ENCODE assay signal across 35 cellular contexts in the genomic region with DNA sequence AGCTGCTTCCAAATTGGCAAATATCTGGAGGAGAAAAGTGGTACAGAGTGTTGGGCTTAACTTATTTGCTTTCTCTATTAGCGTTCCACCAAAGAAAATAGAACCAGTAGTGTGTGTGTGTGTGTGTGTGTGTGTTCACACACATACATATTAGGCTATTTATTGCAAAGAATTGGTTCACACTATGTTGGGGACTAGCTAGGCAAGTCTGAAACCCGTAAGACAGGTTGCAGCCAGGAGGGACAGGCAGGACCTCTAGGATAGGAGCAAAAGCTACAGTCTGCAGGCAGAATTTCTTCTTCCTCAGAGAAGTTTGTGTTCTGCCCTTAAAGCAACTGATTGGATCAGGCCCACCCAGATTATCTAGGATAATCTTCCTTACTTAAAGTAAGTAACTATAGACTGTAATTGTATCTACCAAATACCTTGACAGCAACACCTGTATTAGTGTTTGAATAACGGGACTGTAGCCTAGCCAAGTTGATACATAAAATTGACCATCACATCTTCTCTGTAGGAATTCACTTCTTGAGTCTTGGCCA. TPM values are rescaled to one million over a fixed set of nuclear protein-coding genes. Genes with fewer than 3 reads are reported as not detected.
DNase-seq lines count a peak whose midpoint lies in the region; ATAC-seq and TF ChIP-seq lines count a peak whose summit lies in the region.
"Had no signal": no experiment of that assay in that cellular context is flagged by ENCODE, and none has a peak within 500 bp of the region (broad histone marks: within the 10 kb centered on the region; RNA-seq: fewer than 3 reads in every experiment).

No MANE protein-coding gene starts in this region.

- peak overlapping the region; percentile 15 for H3K4me3 ChIP-seq in LNCaP clone FGC (ENCODE audit: low read depth, low read length)
- no peak overlapping the region for H3K4me3 ChIP-seq in hepatocyte
- H3K4me3 ChIP-seq in thyroid gland (replicated peaks in 1 of 3), result no peak overlapping the region
- H3K4me3 ChIP-seq: ascending aorta, esophagus muscularis mucosa, sigmoid colon, upper lobe of left lung had no signal

- H2AFZ ChIP-seq in hepatocyte, result no peak overlapping the region

- H3K9me2 ChIP-seq in hepatocyte (replicated peaks; ENCODE audit: insufficient read depth), result no peaks in the 10 kb centered on the region

- H3K4me2 ChIP-seq in hepatocyte, result no peak overlapping the region

- peaks cover 4% of the 10 kb centered on the region for H3K4me1 ChIP-seq in hepatocyte (ENCODE audit: insufficient read depth)
- peaks cover 4 to 11% of the 10 kb centered on the region in 2 donors for H3K4me1 ChIP-seq in thyroid gland
- H3K4me1 ChIP-seq: ascending aorta, foreskin keratinocyte had no signal

- TF ChIP-seq CTCF in LNCaP clone FGC (IDR thresholded peaks at IDR 0.05; ENCODE audit: control insufficient read depth, extremely low read depth, insufficient read depth) (no peak), hepatocyte (IDR thresholded peaks at IDR 0.05; ENCODE audit: poor library complexity) (no peak), thyroid gland (IDR thresholded peaks at IDR 0.05) (no peak)

- no peaks in the 10 kb centered on the region for H3K9me3 ChIP-seq in hepatocyte (ENCODE audit: low read depth)
- no peaks in the 10 kb centered on the region for H3K9me3 ChIP-seq in thyroid gland
- H3K9me3 ChIP-seq: ascending aorta, esophagus muscularis mucosa, neutrophil, sigmoid colon, upper lobe of left lung had no signal

- H3K79me2 ChIP-seq in hepatocyte, result peaks cover 98% of the 10 kb centered on the region

- DNase-seq in NCI-H82 (lab: John Stamatoyannopoulos, UW), result peak; percentile 71
- no peak for DNase-seq in NCI-H82 treated with DMSO at 0.1 percent for 48 hours (lab: John Stamatoyannopoulos, UW; ENCODE audit: unreplicated experiment)
- DNase-seq in LNCaP clone FGC (ENCODE audit: low read depth), result peak; percentile 87
- DNase-seq in hepatocyte (ENCODE audit: low spot score), result peak; percentile 12
- DNase-seq in thyroid gland, result peak; percentile 33 to 44
- DNase-seq in NCI-H2107 treated with DMSO at 0.1 percent for 48 hours (lab: John Stamatoyannopoulos, UW; ENCODE audit: unreplicated experiment), result no peak
- DNase-seq in HCEC 1CT, result no peak
- DNase-seq in sciatic nerve (ENCODE audit: low spot score), result no peak
- DNase-seq: activated CD4-positive, alpha-beta T cell treated with anti-CD3 and anti-CD28 coated beads for 48 hours; activated CD8-positive, alpha-beta memory T cell treated with anti-CD3 and anti-CD28 coated beads for 24 hours; activated effector memory CD4-positive, alpha-beta T cell treated with Interleukin-2 at 50 U/mL for 16 hours; activated naive CD8-positive, alpha-beta T cell treated with anti-CD3 and anti-CD28 coated beads, Interleukin-2, amount 10 ng/mL, durations not matched to agents 7 days and 5 days; activated T-cell treated with anti-CD3 and anti-CD28 coated beads, Interleukin-2, amount 50 U/mL, for 1 hour; central memory CD4-positive, alpha-beta T cell; foreskin keratinocyte; head of caudate nucleus; Karpas-422; NCI-H1436; NCI-H2081; NCI-H345; NCI-H69; SHP77 treated with DMSO at 0.1 percent for 48 hours; sigmoid colon; stimulated activated CD4-positive, alpha-beta T cell treated with anti-CD3 and anti-CD28 coated beads, Interleukin-12 subunit alpha, Interleukin-12 subunit beta, amount 100 ng/mL, for 4 hours; stimulated activated CD4-positive, alpha-beta T cell treated with anti-CD3 and anti-CD28 coated beads, Interleukin-4, amount 100 ng/mL, for 1 hour; upper lobe of left lung had no signal

- H3K27ac ChIP-seq in hepatocyte (no peak overlapping the region), thyroid gland (peak overlapping the region; percentile 2 to 48 (median 33))
- H3K27ac ChIP-seq: ascending aorta, esophagus muscularis mucosa, foreskin keratinocyte, HL-60, neutrophil, sigmoid colon, upper lobe of left lung had no signal

- intact Hi-C loops in thyroid gland (cut with DNase I) (no loop called here), sciatic nerve (cut with DNase I) (no loop called here)

- H4K20me1 ChIP-seq in hepatocyte (ENCODE audit: insufficient read depth, poor library complexity, severe bottlenecking), result peaks cover 31% of the 10 kb centered on the region

- TF ChIP-seq POLR2A in thyroid gland (IDR thresholded peaks at IDR 0.05), result no peak

- no peak for ATAC-seq in sciatic nerve
- ATAC-seq: foreskin keratinocyte had no signal

- H3K27me3 ChIP-seq in hepatocyte (no peaks in the 10 kb centered on the region), thyroid gland (no peaks in the 10 kb centered on the region)
- H3K27me3 ChIP-seq: ascending aorta, esophagus muscularis mucosa, foreskin keratinocyte, neutrophil, sigmoid colon, upper lobe of left lung had no signal

- WGBS in hepatocyte (ENCODE audit: low lambda C conversion rate, missing lambda C conversion rate), result 76% methylated on average over 3 of the region's 3 CpGs
- WGBS in thyroid gland, 2 donors, result 59 to 70% methylated on average over 3 of the region's 3 CpGs

- H3K36me3 ChIP-seq in hepatocyte (replicated peaks; ENCODE audit: insufficient read depth, low read depth) (no peaks in the 10 kb centered on the region), thyroid gland (no peaks in the 10 kb centered on the region)

RNA-seq across cellular contexts. Expression of a gene that starts 12.8 kb away (rescaled TPM):
- 54.3 and 56.3 TPM in 2 replicates for total RNA-seq in hepatocyte
- polyA plus RNA-seq in hepatocyte, result 21.4 and 27.4 TPM in 2 replicates
- 10 to 100 TPM; 32.4 to 55.3 (median 37.2) TPM for total RNA-seq in thyroid gland
- total RNA-seq in sciatic nerve, result 56.6 TPM

RNA-seq across cellular contexts. Expression of a gene that starts 12.9 kb away (rescaled TPM):
- not detected in 2 replicates for total RNA-seq in hepatocyte
- not detected in 2 replicates for polyA plus RNA-seq in hepatocyte
- total RNA-seq in thyroid gland, result not detected
- 0.18 TPM for total RNA-seq in sciatic nerve
- total RNA-seq: A172, ascending aorta, esophagus muscularis mucosa, foreskin keratinocyte, H1, liver, mesothelial cell of epicardium, posterior vena cava, sigmoid colon had no signal
- polyA plus RNA-seq: foreskin keratinocyte, liver, sigmoid colon had no signal

Comparison
In these comparisons a context has a peak if more than half of its experiments do, and no peak if none do; other contexts are left out.
1. DNase-seq: peak in NCI-H82 (single experiment), LNCaP clone FGC (single experiment), hepatocyte (single experiment) and thyroid gland (2 of 2); none in NCI-H82 treated with DMSO at 0.1 percent for 48 hours (single experiment), NCI-H2107 treated with DMSO at 0.1 percent for 48 hours (single experiment), HCEC 1CT (single experiment) and sciatic nerve (single experiment).